Comparison of ENCODE assay signal across 33 cellular contexts in the genomic region with DNA sequence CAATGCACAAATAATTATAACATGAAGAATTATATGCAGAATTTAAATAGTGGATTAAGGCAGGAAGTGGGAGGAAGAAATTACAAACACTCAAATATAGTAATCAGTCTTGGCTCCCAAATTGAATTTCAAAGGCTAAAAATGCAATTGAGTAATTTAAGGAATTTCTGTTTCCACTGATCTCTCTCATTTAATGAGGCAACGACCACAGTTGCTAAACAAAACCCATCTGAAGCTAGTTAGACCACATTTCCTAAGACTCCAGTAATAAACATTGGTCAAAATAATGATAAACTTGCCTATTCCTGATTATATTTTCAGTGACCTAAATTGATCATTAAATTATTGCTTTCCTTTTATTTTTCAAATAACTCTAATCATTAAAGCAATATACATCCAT.
"Had no signal": no experiment of that assay in that cellular context is flagged by ENCODE, and none has a peak within 500 bp of the region (broad histone marks: within the 10 kb centered on the region; RNA-seq: fewer than 3 reads in every experiment).

No MANE protein-coding gene starts in this region.

- FAIRE-seq: bronchial epithelial cell, K562, RCC 7860, TTC549 had no signal

- H3K36me3 ChIP-seq: ascending aorta had no signal

- H3K4me1 ChIP-seq: ascending aorta had no signal

- ATAC-seq: activated CD4-positive, alpha-beta T cell treated with anti-CD3 and anti-CD28 coated beads for 36 hours; activated CD4-positive, CD25-positive, alpha-beta regulatory T cell treated with anti-CD3 and anti-CD28 coated beads, Interleukin-2, amount 50 U/mL, for 24 hours; activated CD8-positive, alpha-beta T cell treated with anti-CD3 and anti-CD28 coated beads, Interleukin-2, amount 10 ng/mL, durations not matched to agents 7 days and 5 days; K562; Right ventricle myocardium inferior; WTC11 had no signal

- H2AFZ ChIP-seq: PC-9 had no signal

- DNase-seq: activated CD4-positive, alpha-beta T cell treated with anti-CD3 and anti-CD28 coated beads for 36 hours; activated CD4-positive, alpha-beta T cell treated with anti-CD3 and anti-CD28 coated beads, Interleukin-2, amount 10 ng/mL, durations not matched to agents 7 days and 5 days; activated CD4-positive, alpha-beta T cell treated with anti-CD3 and anti-CD28 coated beads, Interleukin-2, amount 50 U/mL, for 48 hours; activated CD8-positive, alpha-beta T cell treated with anti-CD3 and anti-CD28 coated beads, Interleukin-2, amount 10 ng/mL, durations not matched to agents 7 days and 5 days; activated gamma-delta T cell; activated naive CD4-positive, alpha-beta T cell treated with Interleukin-2 at 50 U/mL for 16 hours; activated naive CD8-positive, alpha-beta T cell treated with anti-CD3 and anti-CD28 coated beads, Interleukin-2, amount 10 ng/mL, durations not matched to agents 7 days and 5 days; activated T-cell treated with anti-CD3 and anti-CD28 coated beads, Interleukin-2, amount 50 U/mL, for 24 hours; amygdala; caudate nucleus; cerebellar nuclear complex; NCI-H1092 treated with DMSO at 0.1 percent for 48 hours; NCI-H1417; NCI-H146; NCI-H187; NCI-H2029 treated with DMSO at 0.1 percent for 48 hours; NCI-H2171 treated with DMSO at 0.1 percent for 48 hours; NCI-H2227 treated with DMSO at 0.1 percent for 48 hours; NCI-H446; NCI-H524; NCI-H69; PC-9; SIG-M5; SW 1271 had no signal

- H3K4me2 ChIP-seq: PC-9 had no signal

- H3K27me3 ChIP-seq: ascending aorta had no signal

- H3K4me3 ChIP-seq: ascending aorta, K562, PC-9 had no signal

- H3K27ac ChIP-seq: ascending aorta, PC-9, RWPE1 had no signal
